ENCODE assay signal across 19 cellular contexts in genomic region chr10:125010362-125010761, GRCh38.
A peak's percentile ranks its signal among the peaks of the same experiment; 100 is the strongest.
DNase-seq lines count a peak whose midpoint lies in the region; ATAC-seq and TF ChIP-seq lines count a peak whose summit lies in the region.
"Had no signal": no experiment of that assay in that cellular context is flagged by ENCODE, and none has a peak within 500 bp of the region (broad histone marks: within the 10 kb centered on the region; RNA-seq: fewer than 3 reads in every experiment).

No MANE protein-coding gene starts in this region.

- TF ChIP-seq CTCF in C4-2B (conservative IDR thresholded peaks at IDR 0.05) (no peak), glutamatergic neuron (IDR thresholded peaks at IDR 0.05; ENCODE audit: partially characterized antibody, unreplicated experiment) (no peak), osteocyte (IDR thresholded peaks at IDR 0.05) (no peak), PC-3 (conservative IDR thresholded peaks at IDR 0.05; ENCODE audit: low read depth, low read length) (no peak)

- ATAC-seq in HG03280 (IDR thresholded peaks at IDR 0.05; ENCODE audit: unreplicated experiment) (no peak), PC-3 (no peak)
- ATAC-seq: HepG2, right lobe of liver, T-cell had no signal

- H3K4me1 Mint-ChIP-seq in glutamatergic neuron (ENCODE audit: low read depth, unreplicated experiment) (peaks cover 47% of the 10 kb centered on the region), osteocyte (ENCODE audit: unreplicated experiment) (peaks cover 29% of the 10 kb centered on the region)

- CTCF ChIA-PET in PC-3 (lab: Charles Lee), result interaction anchor here (1.0 kb wide), 1 partner anchor 18 kb away, joined by 3 read pairs; no protein-coding TSS in a partner anchor

- H3K9me2 ChIP-seq in PC-3 (replicated peaks; ENCODE audit: low read length), result no peaks in the 10 kb centered on the region

- no peaks in the 10 kb centered on the region for H4K20me1 ChIP-seq in PC-3 (ENCODE audit: low read length)

- no peaks in the 10 kb centered on the region for H3K27me3 ChIP-seq in PC-3 (ENCODE audit: low read length)
- H3K27me3 ChIP-seq: right lobe of liver had no signal

- H3K9me3 ChIP-seq in PC-3 (ENCODE audit: low read length), result no peaks in the 10 kb centered on the region
- H3K9me3 ChIP-seq: right lobe of liver had no signal

- intact Hi-C loops in PC-3 (cut with micrococcal nuclease), result no loop called here

- H3K4me3 Mint-ChIP-seq in glutamatergic neuron (ENCODE audit: unreplicated experiment) (peak overlapping the region; percentile 35), osteocyte (ENCODE audit: unreplicated experiment) (no peak overlapping the region)
- H3K4me3 Mint-ChIP-seq: T-cell had no signal

- H3K9me3 Mint-ChIP-seq in glutamatergic neuron (ENCODE audit: unreplicated experiment) (peaks cover 17% of the 10 kb centered on the region), osteocyte (ENCODE audit: unreplicated experiment) (no peaks in the 10 kb centered on the region)
- H3K9me3 Mint-ChIP-seq: T-cell had no signal

- H3K36me3 Mint-ChIP-seq in glutamatergic neuron (ENCODE audit: unreplicated experiment), result peaks cover 8% of the 10 kb centered on the region
- H3K36me3 Mint-ChIP-seq in osteocyte (ENCODE audit: unreplicated experiment), result peaks cover 9% of the 10 kb centered on the region
- H3K36me3 Mint-ChIP-seq: T-cell had no signal

- H3F3A ChIP-seq in PC-3 (ENCODE audit: low read length, unreplicated experiment), result no peaks in the 10 kb centered on the region

- H2AFZ ChIP-seq in PC-3 (ENCODE audit: low read length), result no peak overlapping the region

- H3K27ac Mint-ChIP-seq in glutamatergic neuron (ENCODE audit: unreplicated experiment), result peak overlapping the region; percentile 83
- peak overlapping the region; percentile 1 for H3K27ac Mint-ChIP-seq in osteocyte (ENCODE audit: unreplicated experiment)
- H3K27ac Mint-ChIP-seq: T-cell had no signal

- H3K4me3 ChIP-seq in PC-3 (ENCODE audit: low read length), result no peak overlapping the region
- H3K4me3 ChIP-seq: right lobe of liver had no signal

- H3K36me3 ChIP-seq in PC-3 (ENCODE audit: low read depth, low read length), result no peaks in the 10 kb centered on the region; the same call in 1 of the 2 replicates
- H3K36me3 ChIP-seq: right lobe of liver had no signal

- no TSS peak for BruUV-seq in PC-3 (replicated peaks; lab: Mats Ljungman, UMichigan)

- H3K79me2 ChIP-seq in PC-3 (ENCODE audit: low read length), result peaks cover 19% of the 10 kb centered on the region; the same call in 1 of the 2 replicates

- H3K9ac ChIP-seq in PC-3 (ENCODE audit: low read length), result no peak overlapping the region

- peaks cover 8% of the 10 kb centered on the region; the same call in 1 of the 2 replicates for H3K4me1 ChIP-seq in PC-3 (ENCODE audit: insufficient read depth, low read length)
- H3K4me1 ChIP-seq: right lobe of liver had no signal

- POLR2A ChIA-PET in PC-3 (lab: Charles Lee; ENCODE audit: unreplicated experiment), result interaction anchor here (0.5 kb wide), 1 partner anchor 12 kb away, joined by 5 read pairs; no protein-coding TSS in a partner anchor

- DNase-seq in OCI-M1 (lab: John Stamatoyannopoulos, UW) (peak; percentile 4), glutamatergic neuron (no peak), osteocyte (ENCODE audit: extremely low spot score, unreplicated experiment) (no peak), NCI-H82 (lab: John Stamatoyannopoulos, UW) (no peak), NCI-H446 treated with DMSO at 0.1 percent for 48 hours (lab: John Stamatoyannopoulos, UW) (no peak), PC-3 (no peak)
- DNase-seq: ACHN; activated CD4-positive, alpha-beta T cell treated with anti-CD3 and anti-CD28 coated beads for 48 hours; dermis blood vessel endothelial cell; DMS 273 treated with DMSO at 0.1 percent for 48 hours; midbrain; NCI-H1105 treated with DMSO at 0.1 percent for 48 hours; NCI-H526; SHP77 treated with DMSO at 0.1 percent for 48 hours; T-cell had no signal

- no peak overlapping the region for H3K4me2 ChIP-seq in PC-3 (ENCODE audit: low read length)

- H3K27ac ChIP-seq in C4-2B, result peak overlapping the region; percentile 93
- no peak overlapping the region for H3K27ac ChIP-seq in PC-3 (ENCODE audit: low read length)
- H3K27ac ChIP-seq: right lobe of liver had no signal

- peaks cover 14% of the 10 kb centered on the region for H3K27me3 Mint-ChIP-seq in glutamatergic neuron (ENCODE audit: unreplicated experiment)
- H3K27me3 Mint-ChIP-seq in osteocyte (ENCODE audit: unreplicated experiment), result no peaks in the 10 kb centered on the region
